In the genomic region with DNA sequence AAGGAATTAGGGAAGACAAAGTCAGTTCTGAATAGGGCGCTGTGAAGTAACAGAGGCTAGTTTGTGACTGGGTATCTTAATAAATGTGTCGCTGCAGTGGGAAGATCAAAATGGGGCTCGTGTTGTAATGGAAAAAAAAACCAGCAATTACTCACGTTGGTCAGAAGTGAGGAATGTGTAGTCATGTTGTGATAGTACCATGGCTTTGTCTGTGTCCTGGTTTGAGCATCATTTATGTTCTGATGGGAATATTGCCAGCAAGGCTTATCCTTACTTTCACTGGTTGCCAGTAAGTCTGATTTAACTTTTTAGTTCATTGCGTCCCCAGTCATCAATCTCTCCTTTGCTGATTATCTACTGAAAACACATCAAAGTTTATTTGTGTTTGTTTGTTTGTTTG, we compare ENCODE assay signal across 18 cellular contexts.
"Had no signal": no experiment of that assay in that cellular context is flagged by ENCODE, and none has a peak within 500 bp of the region (broad histone marks: within the 10 kb centered on the region; RNA-seq: fewer than 3 reads in every experiment).

No MANE protein-coding gene starts in this region.

- DNase-seq: effector memory CD4-positive, alpha-beta T cell; gastrocnemius medialis; left lung; lower lobe of right lung; mesenchymal stem cell; midbrain; psoas muscle; retina; right lobe of liver; stimulated activated CD4-positive, alpha-beta T cell treated with anti-CD3 and anti-CD28 coated beads, Interleukin-2, amount 100 ng/mL, for 24 hours; stimulated activated CD4-positive, alpha-beta T cell treated with anti-CD3 and anti-CD28 coated beads, Interleukin-4, amount 100 ng/mL, for 4 hours; stimulated activated naive B cell treated with anti-CD40 and anti-IgM and Interleukin-4, amounts not matched to agents 10 μg/mL and 1 μg/mL and 100 μg/mL, for 72 hours; stimulated activated naive CD8-positive, alpha-beta T cell treated with anti-CD3 and anti-CD28 coated beads, Interleukin-15, amount 100 ng/mL, for 72 hours; testis; transverse colon had no signal

- H3K9me3 Mint-ChIP-seq: stimulated activated naive B cell treated with anti-CD40 and anti-IgM and Interleukin-4, amounts not matched to agents 10 μg/mL and 1 μg/mL and 100 μg/mL, for 72 hours; stimulated activated naive CD8-positive, alpha-beta T cell treated with anti-CD3 and anti-CD28 coated beads, Interleukin-15, amount 100 ng/mL, for 72 hours had no signal

- H3K4me3 ChIP-seq: esophagus muscularis mucosa, gastrocnemius medialis, left lung, lower lobe of right lung, psoas muscle, right lobe of liver, skin epidermis, testis, transverse colon had no signal

- H3K4me3 Mint-ChIP-seq: natural killer cell treated with Interleukin-12 subunit alpha and Interleukin-12 subunit beta and Interleukin-15 and Interleukin-18, amount 100 ng/mL, for 72 hours; stimulated activated naive B cell treated with anti-CD40 and anti-IgM and Interleukin-4, amounts not matched to agents 10 μg/mL and 1 μg/mL and 100 μg/mL, for 72 hours; stimulated activated naive CD8-positive, alpha-beta T cell treated with anti-CD3 and anti-CD28 coated beads, Interleukin-15, amount 100 ng/mL, for 72 hours had no signal

- H3K27ac Mint-ChIP-seq: natural killer cell treated with Interleukin-12 subunit alpha and Interleukin-12 subunit beta and Interleukin-15 and Interleukin-18, amount 100 ng/mL, for 72 hours; stimulated activated naive B cell treated with anti-CD40 and anti-IgM and Interleukin-4, amounts not matched to agents 10 μg/mL and 1 μg/mL and 100 μg/mL, for 72 hours; stimulated activated naive CD8-positive, alpha-beta T cell treated with anti-CD3 and anti-CD28 coated beads, Interleukin-15, amount 100 ng/mL, for 72 hours had no signal

- ATAC-seq: gastrocnemius medialis; left lung; lower lobe of right lung; natural killer cell treated with Interleukin-12 subunit alpha and Interleukin-12 subunit beta and Interleukin-15 and Interleukin-18, amount 100 ng/mL, for 72 hours; psoas muscle; right lobe of liver; stimulated activated naive B cell treated with anti-CD40 and anti-IgM and Interleukin-4, amounts not matched to agents 10 μg/mL and 1 μg/mL and 100 μg/mL, for 72 hours; stimulated activated naive CD8-positive, alpha-beta T cell treated with anti-CD3 and anti-CD28 coated beads, Interleukin-15, amount 100 ng/mL, for 72 hours had no signal

- H3K36me3 Mint-ChIP-seq: natural killer cell treated with Interleukin-12 subunit alpha and Interleukin-12 subunit beta and Interleukin-15 and Interleukin-18, amount 100 ng/mL, for 72 hours; stimulated activated naive B cell treated with anti-CD40 and anti-IgM and Interleukin-4, amounts not matched to agents 10 μg/mL and 1 μg/mL and 100 μg/mL, for 72 hours had no signal

- H3K27me3 Mint-ChIP-seq: natural killer cell treated with Interleukin-12 subunit alpha and Interleukin-12 subunit beta and Interleukin-15 and Interleukin-18, amount 100 ng/mL, for 72 hours; stimulated activated naive B cell treated with anti-CD40 and anti-IgM and Interleukin-4, amounts not matched to agents 10 μg/mL and 1 μg/mL and 100 μg/mL, for 72 hours; stimulated activated naive CD8-positive, alpha-beta T cell treated with anti-CD3 and anti-CD28 coated beads, Interleukin-15, amount 100 ng/mL, for 72 hours had no signal

- H3K4me1 Mint-ChIP-seq: stimulated activated naive B cell treated with anti-CD40 and anti-IgM and Interleukin-4, amounts not matched to agents 10 μg/mL and 1 μg/mL and 100 μg/mL, for 72 hours; stimulated activated naive CD8-positive, alpha-beta T cell treated with anti-CD3 and anti-CD28 coated beads, Interleukin-15, amount 100 ng/mL, for 72 hours had no signal
